ENCODE assay signal across 20 cellular contexts in the genomic region with DNA sequence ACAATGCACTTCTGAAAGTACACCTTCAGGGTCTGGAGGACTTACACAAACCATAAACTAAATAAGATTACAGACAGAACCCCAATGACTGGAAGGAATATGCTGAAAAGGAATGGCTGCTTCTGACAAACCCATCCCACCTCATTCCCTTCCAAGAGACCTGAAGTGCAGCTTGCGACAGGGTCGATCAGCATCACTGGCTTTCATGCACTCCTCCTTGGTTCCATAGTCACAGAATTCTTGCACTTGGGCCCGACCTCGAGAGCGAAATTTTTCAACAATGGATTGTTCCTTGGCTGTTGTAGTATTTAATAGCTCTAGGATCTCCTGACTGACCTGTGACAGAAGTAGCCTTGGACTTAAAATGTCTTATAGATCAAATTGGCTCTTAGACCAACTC. TPM values are rescaled to one million over a fixed set of nuclear protein-coding genes. Genes with fewer than 3 reads are reported as not detected.
DNase-seq lines count a peak whose midpoint lies in the region; ATAC-seq lines count a peak whose summit lies in the region.
"Had no signal": no experiment of that assay in that cellular context is flagged by ENCODE, and none has a peak within 500 bp of the region (broad histone marks: within the 10 kb centered on the region; RNA-seq: fewer than 3 reads in every experiment).

No MANE protein-coding gene starts in this region.

- CTCF ChIA-PET in activated CD4-positive, alpha-beta T cell treated with anti-CD3 and anti-CD28 coated beads for 36 hours (lab: Charles Lee), result interaction anchor here (0.9 to 3.6 kb wide), 6 partner anchors 11 to 94 kb away, joined by 4 to 12 read pairs (median 6); a partner anchor contains a TSS
- CTCF ChIA-PET in activated CD4-positive, alpha-beta T cell treated with anti-CD3 and anti-CD28 coated beads, Interleukin-2, amount 10 ng/mL, durations not matched to agents 7 days and 5 days (lab: Charles Lee), result interaction anchor here (0.7 to 2.4 kb wide), 6 partner anchors 11 to 531 kb away, joined by 3 to 9 read pairs (median 4); a partner anchor contains a TSS
- CTCF ChIA-PET in activated naive CD4-positive, alpha-beta T cell treated with anti-CD3 and anti-CD28 coated beads for 36 hours (lab: Charles Lee), result interaction anchor here (0.7 to 3.8 kb wide), 3 partner anchors 10 to 37 kb away, joined by 3 to 44 read pairs (median 3); a partner anchor contains a TSS

- peak overlapping the region; percentile 24 for H3K27ac Mint-ChIP-seq in activated CD4-positive, alpha-beta T cell treated with anti-CD3 and anti-CD28 coated beads for 36 hours
- H3K27ac Mint-ChIP-seq in activated CD4-positive, alpha-beta T cell treated with anti-CD3 and anti-CD28 coated beads, Interleukin-2, amount 10 ng/mL, durations not matched to agents 7 days and 5 days, result no peak overlapping the region
- H3K27ac Mint-ChIP-seq in activated naive CD4-positive, alpha-beta T cell treated with anti-CD3 and anti-CD28 coated beads for 36 hours, result peak overlapping the region; percentile 48
- H3K27ac Mint-ChIP-seq in stimulated activated effector memory CD8-positive, alpha-beta T cell treated with anti-CD3 and anti-CD28 coated beads, Interleukin-12 subunit alpha, Interleukin-12 subunit beta, amount 100 ng/mL, for 72 hours, result peak overlapping the region; percentile 64

- no peaks in the 10 kb centered on the region for H3K27me3 Mint-ChIP-seq in activated CD4-positive, alpha-beta T cell treated with anti-CD3 and anti-CD28 coated beads for 36 hours
- no peaks in the 10 kb centered on the region for H3K27me3 Mint-ChIP-seq in activated CD4-positive, alpha-beta T cell treated with anti-CD3 and anti-CD28 coated beads, Interleukin-2, amount 10 ng/mL, durations not matched to agents 7 days and 5 days
- no peaks in the 10 kb centered on the region for H3K27me3 Mint-ChIP-seq in activated naive CD4-positive, alpha-beta T cell treated with anti-CD3 and anti-CD28 coated beads for 36 hours (ENCODE audit: low read depth)
- H3K27me3 Mint-ChIP-seq: CD4-positive, alpha-beta memory T cell had no signal

- H3K4me3 Mint-ChIP-seq in activated CD4-positive, alpha-beta T cell treated with anti-CD3 and anti-CD28 coated beads for 36 hours, result no peak overlapping the region
- no peak overlapping the region for H3K4me3 Mint-ChIP-seq in activated CD4-positive, alpha-beta T cell treated with anti-CD3 and anti-CD28 coated beads, Interleukin-2, amount 10 ng/mL, durations not matched to agents 7 days and 5 days
- H3K4me3 Mint-ChIP-seq in activated naive CD4-positive, alpha-beta T cell treated with anti-CD3 and anti-CD28 coated beads for 36 hours, result no peak overlapping the region
- no peak overlapping the region for H3K4me3 Mint-ChIP-seq in stimulated activated effector memory CD8-positive, alpha-beta T cell treated with anti-CD3 and anti-CD28 coated beads, Interleukin-12 subunit alpha, Interleukin-12 subunit beta, amount 100 ng/mL, for 72 hours
- H3K4me3 Mint-ChIP-seq: CD4-positive, alpha-beta memory T cell had no signal

- no peak for ATAC-seq in activated CD4-positive, alpha-beta T cell treated with anti-CD3 and anti-CD28 coated beads for 36 hours
- no peak for ATAC-seq in stimulated activated effector memory CD8-positive, alpha-beta T cell treated with anti-CD3 and anti-CD28 coated beads, Interleukin-12 subunit alpha, Interleukin-12 subunit beta, amount 100 ng/mL, for 72 hours
- ATAC-seq: GM12878 had no signal

- intact Hi-C loops in activated CD4-positive, alpha-beta T cell treated with anti-CD3 and anti-CD28 coated beads for 36 hours (cut with DNase I, micrococcal nuclease), result no loop called here
- intact Hi-C loops in activated naive CD4-positive, alpha-beta T cell treated with anti-CD3 and anti-CD28 coated beads for 36 hours (cut with micrococcal nuclease), result no loop called here

- peaks cover 58% of the 10 kb centered on the region for H3K36me3 Mint-ChIP-seq in activated CD4-positive, alpha-beta T cell treated with anti-CD3 and anti-CD28 coated beads for 36 hours (ENCODE audit: low read depth)
- peaks cover 70% of the 10 kb centered on the region for H3K36me3 Mint-ChIP-seq in activated CD4-positive, alpha-beta T cell treated with anti-CD3 and anti-CD28 coated beads, Interleukin-2, amount 10 ng/mL, durations not matched to agents 7 days and 5 days (ENCODE audit: low read depth)
- H3K36me3 Mint-ChIP-seq in activated naive CD4-positive, alpha-beta T cell treated with anti-CD3 and anti-CD28 coated beads for 36 hours (ENCODE audit: low read depth), result peaks cover 26% of the 10 kb centered on the region
- peaks cover 89% of the 10 kb centered on the region for H3K36me3 Mint-ChIP-seq in stimulated activated effector memory CD8-positive, alpha-beta T cell treated with anti-CD3 and anti-CD28 coated beads, Interleukin-12 subunit alpha, Interleukin-12 subunit beta, amount 100 ng/mL, for 72 hours

- H3K9me3 Mint-ChIP-seq in activated CD4-positive, alpha-beta T cell treated with anti-CD3 and anti-CD28 coated beads for 36 hours (ENCODE audit: low read depth), result no peaks in the 10 kb centered on the region
- no peaks in the 10 kb centered on the region for H3K9me3 Mint-ChIP-seq in activated CD4-positive, alpha-beta T cell treated with anti-CD3 and anti-CD28 coated beads, Interleukin-2, amount 10 ng/mL, durations not matched to agents 7 days and 5 days
- no peaks in the 10 kb centered on the region for H3K9me3 Mint-ChIP-seq in activated naive CD4-positive, alpha-beta T cell treated with anti-CD3 and anti-CD28 coated beads for 36 hours
- H3K9me3 Mint-ChIP-seq in stimulated activated effector memory CD8-positive, alpha-beta T cell treated with anti-CD3 and anti-CD28 coated beads, Interleukin-12 subunit alpha, Interleukin-12 subunit beta, amount 100 ng/mL, for 72 hours, result no peaks in the 10 kb centered on the region
- H3K9me3 Mint-ChIP-seq: CD4-positive, alpha-beta memory T cell had no signal

- POLR2A ChIA-PET in activated CD4-positive, alpha-beta T cell treated with anti-CD3 and anti-CD28 coated beads for 36 hours (lab: Charles Lee), result interaction anchor here (0.8 kb wide), 1 partner anchor 20 kb away, joined by 4 read pairs; no protein-coding TSS in a partner anchor
- POLR2A ChIA-PET in activated CD4-positive, alpha-beta T cell treated with anti-CD3 and anti-CD28 coated beads, Interleukin-2, amount 10 ng/mL, durations not matched to agents 7 days and 5 days (lab: Charles Lee), result interaction anchor here (0.6 kb wide), 1 partner anchor 1033 kb away, joined by 3 read pairs; no protein-coding TSS in a partner anchor

- peaks cover 42% of the 10 kb centered on the region for H3K4me1 Mint-ChIP-seq in activated CD4-positive, alpha-beta T cell treated with anti-CD3 and anti-CD28 coated beads for 36 hours
- peaks cover 44% of the 10 kb centered on the region for H3K4me1 Mint-ChIP-seq in activated CD4-positive, alpha-beta T cell treated with anti-CD3 and anti-CD28 coated beads, Interleukin-2, amount 10 ng/mL, durations not matched to agents 7 days and 5 days
- H3K4me1 Mint-ChIP-seq in activated naive CD4-positive, alpha-beta T cell treated with anti-CD3 and anti-CD28 coated beads for 36 hours (ENCODE audit: low read depth), result peaks cover 33% of the 10 kb centered on the region
- H3K4me1 Mint-ChIP-seq in stimulated activated effector memory CD8-positive, alpha-beta T cell treated with anti-CD3 and anti-CD28 coated beads, Interleukin-12 subunit alpha, Interleukin-12 subunit beta, amount 100 ng/mL, for 72 hours, result peaks cover 33% of the 10 kb centered on the region

- DNase-seq in activated CD4-positive, alpha-beta T cell treated with anti-CD3 and anti-CD28 coated beads for 36 hours, result no peak
- no peak for DNase-seq in activated CD4-positive, alpha-beta T cell treated with anti-CD3 and anti-CD28 coated beads, Interleukin-2, amount 10 ng/mL, durations not matched to agents 7 days and 5 days
- no peak for DNase-seq in activated naive CD4-positive, alpha-beta T cell treated with anti-CD3 and anti-CD28 coated beads for 36 hours
- DNase-seq in activated naive CD4-positive, alpha-beta T cell (lab: John Stamatoyannopoulos, UW), result no peak
- DNase-seq in stimulated activated effector memory CD8-positive, alpha-beta T cell treated with anti-CD3 and anti-CD28 coated beads, Interleukin-12 subunit alpha, Interleukin-12 subunit beta, amount 100 ng/mL, for 72 hours (ENCODE audit: low spot score in 2 of 2), result no peak
- no peak for DNase-seq in SW480 (ENCODE audit: low spot score)
- DNase-seq: ACHN; CD4-positive, alpha-beta memory T cell; DND-41; H7; Kasumi-1; NCI-H1694; NCI-H2081; NCI-H2171; NCI-H345; NCI-H524; NCI-H774; NK-92 treated with Interleukin-12 subunit alpha and Interleukin-12 subunit beta, amount 100 ng/mL, for 24 hours; SHP77 treated with DMSO at 0.1 percent for 48 hours had no signal

RNA-seq across cellular contexts. Expression of a gene that starts 9.6 kb away (rescaled TPM):
- total RNA-seq in activated CD4-positive, alpha-beta T cell treated with anti-CD3 and anti-CD28 coated beads for 36 hours, result 10 to 100 TPM; 64.0 to 67.4 TPM
- total RNA-seq in activated CD4-positive, alpha-beta T cell treated with anti-CD3 and anti-CD28 coated beads, Interleukin-2, amount 10 ng/mL, durations not matched to agents 7 days and 5 days, result 10 to 100 TPM; 80.2 to 81.4 TPM
- 10 to 100 TPM; 60.6 TPM for total RNA-seq in activated naive CD4-positive, alpha-beta T cell treated with anti-CD3 and anti-CD28 coated beads for 36 hours

RNA-seq across cellular contexts. Expression of a gene that starts 24.6 kb away (rescaled TPM):
- total RNA-seq in activated CD4-positive, alpha-beta T cell treated with anti-CD3 and anti-CD28 coated beads for 36 hours, result 10 to 100 TPM; 79.5 to 85.6 TPM
- 10 to 100 TPM; 78.0 to 83.1 TPM for total RNA-seq in activated CD4-positive, alpha-beta T cell treated with anti-CD3 and anti-CD28 coated beads, Interleukin-2, amount 10 ng/mL, durations not matched to agents 7 days and 5 days
- total RNA-seq in activated naive CD4-positive, alpha-beta T cell treated with anti-CD3 and anti-CD28 coated beads for 36 hours, result 10 to 100 TPM; 57.4 to 58.6 TPM

RNA-seq across cellular contexts. Expression of a gene that starts 24.6 kb away (rescaled TPM):
- 1 to 10 TPM; 5.5 to 6.3 TPM for total RNA-seq in activated CD4-positive, alpha-beta T cell treated with anti-CD3 and anti-CD28 coated beads for 36 hours
- 1 to 10 TPM; 1.9 to 2.2 TPM for total RNA-seq in activated CD4-positive, alpha-beta T cell treated with anti-CD3 and anti-CD28 coated beads, Interleukin-2, amount 10 ng/mL, durations not matched to agents 7 days and 5 days
- total RNA-seq in activated naive CD4-positive, alpha-beta T cell treated with anti-CD3 and anti-CD28 coated beads for 36 hours, result 1 to 10 TPM; 3.1 to 4.1 TPM

RNA-seq across cellular contexts. Expression of a gene that starts 24.8 kb away (rescaled TPM):
- 10 to 100 TPM; 21.2 to 22.0 TPM for total RNA-seq in activated CD4-positive, alpha-beta T cell treated with anti-CD3 and anti-CD28 coated beads for 36 hours
- total RNA-seq in activated CD4-positive, alpha-beta T cell treated with anti-CD3 and anti-CD28 coated beads, Interleukin-2, amount 10 ng/mL, durations not matched to agents 7 days and 5 days, result 10 to 100 TPM; 23.3 to 23.8 TPM
- total RNA-seq in activated naive CD4-positive, alpha-beta T cell treated with anti-CD3 and anti-CD28 coated beads for 36 hours, result 10 to 100 TPM; 20.5 to 21.4 TPM

RNA-seq across cellular contexts. Expression of a gene that starts 45.6 kb away (rescaled TPM):
- total RNA-seq in activated CD4-positive, alpha-beta T cell treated with anti-CD3 and anti-CD28 coated beads for 36 hours, result 100 to 1,000 TPM in 1 of 2 experiments, 10 to 100 TPM in 1; 84.3 to 104 TPM
- total RNA-seq in activated CD4-positive, alpha-beta T cell treated with anti-CD3 and anti-CD28 coated beads, Interleukin-2, amount 10 ng/mL, durations not matched to agents 7 days and 5 days, result 100 to 1,000 TPM; 123 to 127 TPM
- total RNA-seq in activated naive CD4-positive, alpha-beta T cell treated with anti-CD3 and anti-CD28 coated beads for 36 hours, result 10 to 100 TPM; 73.9 to 75.5 TPM
